ENCODE assay signal across 16 cellular contexts in genomic region chr1:202133989-202134388, GRCh38. TPM values are rescaled to one million over a fixed set of nuclear protein-coding genes. Genes with fewer than 3 reads are reported as not detected.
"Had no signal": no experiment of that assay in that cellular context is flagged by ENCODE, and none has a peak within 500 bp of the region (broad histone marks: within the 10 kb centered on the region; RNA-seq: fewer than 3 reads in every experiment).

No MANE protein-coding gene starts in this region.

- H3K9me3 ChIP-seq: gastrocnemius medialis, mucosa of descending colon, psoas muscle, right lobe of liver, spleen had no signal

- H3K27ac Mint-ChIP-seq: activated CD8-positive, alpha-beta T cell treated with anti-CD3 and anti-CD28 coated beads for 36 hours; activated naive CD8-positive, alpha-beta T cell treated with anti-CD3 and anti-CD28 coated beads, Interleukin-2, amount 50 U/mL, for 24 hours; naive thymus-derived CD8-positive, alpha-beta T cell had no signal

- H3K27me3 Mint-ChIP-seq: activated CD8-positive, alpha-beta T cell treated with anti-CD3 and anti-CD28 coated beads for 36 hours; activated naive CD8-positive, alpha-beta T cell treated with anti-CD3 and anti-CD28 coated beads, Interleukin-2, amount 50 U/mL, for 24 hours; naive thymus-derived CD8-positive, alpha-beta T cell; stimulated activated naive B cell treated with anti-CD40 and anti-IgM and Interleukin-4, amounts not matched to agents 10 μg/mL and 1 μg/mL and 100 μg/mL, for 72 hours had no signal

- H3K27ac ChIP-seq: SK-N-MC had no signal

- H3K4me3 Mint-ChIP-seq: activated CD8-positive, alpha-beta T cell treated with anti-CD3 and anti-CD28 coated beads for 36 hours; activated naive CD8-positive, alpha-beta T cell treated with anti-CD3 and anti-CD28 coated beads, Interleukin-2, amount 50 U/mL, for 24 hours; naive thymus-derived CD8-positive, alpha-beta T cell; stimulated activated naive B cell treated with anti-CD40 and anti-IgM and Interleukin-4, amounts not matched to agents 10 μg/mL and 1 μg/mL and 100 μg/mL, for 72 hours had no signal

- H3K4me3 ChIP-seq: gastrocnemius medialis, mucosa of descending colon, psoas muscle, right lobe of liver, SK-N-MC, spleen had no signal

- ATAC-seq: activated CD8-positive, alpha-beta T cell treated with anti-CD3 and anti-CD28 coated beads for 36 hours; activated naive CD8-positive, alpha-beta T cell treated with anti-CD3 and anti-CD28 coated beads, Interleukin-2, amount 50 U/mL, for 24 hours; gastrocnemius medialis; mucosa of descending colon; naive thymus-derived CD8-positive, alpha-beta T cell; psoas muscle; Right ventricle myocardium inferior; stimulated activated naive B cell treated with anti-CD40 and anti-IgM and Interleukin-4, amounts not matched to agents 10 μg/mL and 1 μg/mL and 100 μg/mL, for 72 hours had no signal

- H3K27me3 ChIP-seq: gastrocnemius medialis, right lobe of liver, spleen had no signal

- DNase-seq: activated CD4-positive, alpha-beta T cell treated with anti-CD3 and anti-CD28 coated beads for 4 hours; activated CD8-positive, alpha-beta memory T cell treated with anti-CD3 and anti-CD28 coated beads, Interleukin-2, amount 50 U/mL, for 4 hours; activated CD8-positive, alpha-beta T cell treated with anti-CD3 and anti-CD28 coated beads for 36 hours; activated naive CD8-positive, alpha-beta T cell treated with anti-CD3 and anti-CD28 coated beads, Interleukin-2, amount 50 U/mL, for 24 hours; gastrocnemius medialis; mucosa of descending colon; naive thymus-derived CD8-positive, alpha-beta T cell; psoas muscle; spleen; stimulated activated CD4-positive, alpha-beta T cell treated with anti-CD3 and anti-CD28 coated beads, Interleukin-1b, Interleukin-23, amount 100 ng/mL, for 48 hours; stimulated activated naive B cell treated with anti-CD40 and anti-IgM and Interleukin-4, amounts not matched to agents 10 μg/mL and 1 μg/mL and 100 μg/mL, for 72 hours; T-helper 1 cell had no signal

- H3K9me3 Mint-ChIP-seq: activated CD8-positive, alpha-beta T cell treated with anti-CD3 and anti-CD28 coated beads for 36 hours; activated naive CD8-positive, alpha-beta T cell treated with anti-CD3 and anti-CD28 coated beads, Interleukin-2, amount 50 U/mL, for 24 hours; naive thymus-derived CD8-positive, alpha-beta T cell; stimulated activated naive B cell treated with anti-CD40 and anti-IgM and Interleukin-4, amounts not matched to agents 10 μg/mL and 1 μg/mL and 100 μg/mL, for 72 hours had no signal

RNA-seq across cellular contexts. Expression of gene GPR37L1, which starts 11.3 kb away (rescaled TPM):
- total RNA-seq: activated CD8-positive, alpha-beta T cell treated with anti-CD3 and anti-CD28 coated beads for 36 hours; fibroblast of lung; naive thymus-derived CD8-positive, alpha-beta T cell; psoas muscle; spleen had no signal
- polyA plus RNA-seq: fibroblast of lung had no signal

RNA-seq across cellular contexts. Expression of gene PTPN7, which starts 26.4 kb away (rescaled TPM):
- total RNA-seq: fibroblast of lung had no signal
- polyA plus RNA-seq: fibroblast of lung had no signal

RNA-seq across cellular contexts. Expression of gene LGR6, which starts 59.6 kb away (rescaled TPM):
- total RNA-seq: fibroblast of lung had no signal
